12 cellular contexts compared by ENCODE assay signal in genomic region chr3:71510485-71510884, GRCh38.
A peak's percentile ranks its signal among the peaks of the same experiment; 100 is the strongest.
DNase-seq lines count a peak whose midpoint lies in the region; ATAC-seq and TF ChIP-seq lines count a peak whose summit lies in the region.
"Had no signal": no experiment of that assay in that cellular context is flagged by ENCODE, and none has a peak within 500 bp of the region (broad histone marks: within the 10 kb centered on the region; RNA-seq: fewer than 3 reads in every experiment).

No MANE protein-coding gene starts in this region.

- H3K9me3 ChIP-seq in mammary epithelial cell (replicated peaks; ENCODE audit: insufficient read depth, low read length) (no peaks in the 10 kb centered on the region), SK-N-SH (no peaks in the 10 kb centered on the region), aorta (ENCODE audit: control insufficient read depth, low read length) (no peaks in the 10 kb centered on the region), tibial nerve (no peaks in the 10 kb centered on the region)
- H3K9me3 ChIP-seq: HAP-1 had no signal

- no peaks in the 10 kb centered on the region for H4K20me1 ChIP-seq in mammary epithelial cell (ENCODE audit: insufficient read depth, low read length)
- H4K20me1 ChIP-seq in SK-N-SH (ENCODE audit: insufficient read depth): no peaks in the 10 kb centered on the region

- peak; percentile 30; the same call in 1 of the 2 replicates for TF ChIP-seq RAD21 in SK-N-SH (IDR thresholded peaks at IDR 0.05; ENCODE audit: low read length)

- H3K79me2 ChIP-seq in mammary epithelial cell (ENCODE audit: insufficient read depth, low read length): peaks cover 13% of the 10 kb centered on the region
- H3K79me2 ChIP-seq in SK-N-SH (ENCODE audit: insufficient read depth): peaks cover 87% of the 10 kb centered on the region

- H2AFZ ChIP-seq in mammary epithelial cell (ENCODE audit: low read depth, low read length): no peak overlapping the region
- H2AFZ ChIP-seq in SK-N-SH (ENCODE audit: low read depth): no peak overlapping the region

- H3K4me3 Mint-ChIP-seq in MCF 10A (ENCODE audit: unreplicated experiment): no peak overlapping the region

- in situ Hi-C loops in mammary epithelial cell (cut with MboI; ENCODE audit: low sequenced_read_pairs in 2 of 2): no loop called here

- TF ChIP-seq EP300 in SK-N-SH (IDR thresholded peaks at IDR 0.05; ENCODE audit: borderline replicate concordance in 1 of 2, low read depth in 1 of 2, low read length in 1 of 2) (no peak), tibial nerve (IDR thresholded peaks at IDR 0.05) (no peak)

- DNase-seq in MCF 10A (ENCODE audit: unreplicated experiment) (no peak), mammary epithelial cell (no peak), SK-N-SH (no peak), fibroblast of the conjunctiva (ENCODE audit: low read depth) (peak; percentile 8), aorta (peak in 1 of 2 donors; percentile 52), amygdala (lab: John Stamatoyannopoulos, UW) (no peak), NCI-H69 (lab: John Stamatoyannopoulos, UW) (no peak), tibial nerve (ENCODE audit: low spot score in 2 of 2) (no peak)
- DNase-seq: activated CD8-positive, alpha-beta memory T cell treated with anti-CD3 and anti-CD28 coated beads for 24 hours had no signal

- H3K4me3 ChIP-seq in mammary epithelial cell (replicated peaks in 1 of 3; ENCODE audit: insufficient read depth in 1 of 3, low read depth in 2 of 3, low read length in 3 of 3) (no peak overlapping the region), SK-N-SH (ENCODE audit: low read depth in 2 of 2, low read length in 1 of 2) (peak overlapping the region in 1 of 2 experiments; percentile 10; a peak in 1 of 4 replicates), aorta (ENCODE audit: low read length in 2 of 2) (no peak overlapping the region), tibial nerve (no peak overlapping the region)
- H3K4me3 ChIP-seq: HAP-1 had no signal

- H3F3A ChIP-seq in SK-N-SH (replicated peaks; ENCODE audit: insufficient read depth): peaks cover 44% of the 10 kb centered on the region

- H3K27me3 ChIP-seq in mammary epithelial cell (ENCODE audit: insufficient read depth, low read length) (no peaks in the 10 kb centered on the region), SK-N-SH (ENCODE audit: insufficient read depth) (no peaks in the 10 kb centered on the region), aorta (ENCODE audit: control insufficient read depth in 1 of 2, insufficient read depth in 2 of 2, low read length in 1 of 2) (no peaks in the 10 kb centered on the region), tibial nerve (no peaks in the 10 kb centered on the region)

- TF ChIP-seq CTCF in MCF 10A (IDR thresholded peaks at IDR 0.05; ENCODE audit: unreplicated experiment): no peak
- TF ChIP-seq CTCF in mammary epithelial cell (conservative IDR thresholded peaks at IDR 0.05 in 1 of 2, IDR thresholded peaks at IDR 0.05 in 1 of 2; ENCODE audit: extremely low read depth in 1 of 2, insufficient read depth in 1 of 2, low read depth in 1 of 2, low read length in 2 of 2): no peak
- TF ChIP-seq CTCF in SK-N-SH (IDR thresholded peaks at IDR 0.05): peak; percentile 53
- no peak for TF ChIP-seq CTCF in tibial nerve (IDR thresholded peaks at IDR 0.05)

- POLR2A ChIA-PET in MCF 10A (lab: Yijun Ruan, JAX): interaction anchor here (0.6 to 3.6 kb wide), 3 partner anchors 14 to 73 kb away, joined by 3 to 18 read pairs (median 3); partner anchors contain the start of gene FOXP1
- POLR2A ChIA-PET in SK-N-SH (lab: Yijun Ruan, JAX): no interaction called here

- H3K4me1 Mint-ChIP-seq in MCF 10A (ENCODE audit: insufficient read depth, unreplicated experiment): peaks cover 28% of the 10 kb centered on the region

- H3K9me2 ChIP-seq in SK-N-SH: no peaks in the 10 kb centered on the region

- H3K27ac Mint-ChIP-seq in MCF 10A (ENCODE audit: low read depth, unreplicated experiment): peak overlapping the region; percentile 40

- H3K9me3 Mint-ChIP-seq in MCF 10A (ENCODE audit: unreplicated experiment): no peaks in the 10 kb centered on the region

- H3K36me3 Mint-ChIP-seq in MCF 10A (ENCODE audit: insufficient read depth, unreplicated experiment): peaks cover 8% of the 10 kb centered on the region

- CTCF ChIA-PET in MCF 10A (lab: Yijun Ruan, JAX): interaction anchor here (0.7 to 1.2 kb wide), 2 partner anchors 87 to 636 kb away, joined by 3 read pairs; no protein-coding TSS in a partner anchor
- CTCF ChIA-PET in mammary epithelial cell (lab: Charles Lee; ENCODE audit: low non-redundant PET): no interaction called here
- CTCF ChIA-PET in SK-N-SH (lab: Yijun Ruan, JAX): interaction anchor here (0.6 kb wide), 1 partner anchor 459 kb away, joined by 3 read pairs; no protein-coding TSS in a partner anchor

- H3K9ac ChIP-seq in mammary epithelial cell (ENCODE audit: insufficient read depth, low read length): no peak overlapping the region
- peak overlapping the region; percentile 63; the same call in 1 of the 2 replicates for H3K9ac ChIP-seq in SK-N-SH

- WGBS in mammary epithelial cell (ENCODE audit: low coverage, missing lambda C conversion rate): 70% methylated on average over 2 of the region's 2 CpGs
- WGBS in SK-N-SH (ENCODE audit: low lambda C conversion rate): 27% methylated on average over 2 of the region's 2 CpGs
- 3 to 8% methylated on average over 2 of the region's 2 CpGs for WGBS in aorta, 2 donors
- WGBS in tibial nerve, 2 donors: 24 to 29% methylated on average over 2 of the region's 2 CpGs

- BruUV-seq in MCF 10A (replicated peaks; lab: Mats Ljungman, UMichigan) (no TSS peak), mammary epithelial cell (replicated peaks; lab: Mats Ljungman, UMichigan) (no TSS peak)

- H3K27ac ChIP-seq in mammary epithelial cell (ENCODE audit: insufficient read depth, low read depth, low read length) (no peak overlapping the region), SK-N-SH (ENCODE audit: low read depth in 2 of 2, low read length in 1 of 2) (peak overlapping the region; percentile 70 to 92; a peak in 3 of 4 replicates), aorta (ENCODE audit: low read depth in 1 of 2, low read length in 2 of 2) (peak overlapping the region; percentile 26 to 29), tibial nerve (no peak overlapping the region)
- H3K27ac ChIP-seq: C4-2B had no signal

- intact Hi-C loops in MCF 10A (cut with micrococcal nuclease) (no loop called here), mammary epithelial cell (cut with micrococcal nuclease) (loop anchor here (5.0 to 10.0 kb wide), 2 partner anchors 174 to 443 kb away; no protein-coding TSS in a partner anchor), aorta (cut with DNase I) (loop anchor here in 1 of 2 donors (5.0 kb wide), 1 partner anchor 72 kb away; the partner anchor contains the start of gene FOXP1)

- ATAC-seq in aorta (ENCODE audit: low FRiP score): peak; percentile 65
- ATAC-seq: Panc1 had no signal

- H3K27me3 Mint-ChIP-seq in MCF 10A (ENCODE audit: insufficient read depth, unreplicated experiment): no peaks in the 10 kb centered on the region

- TF ChIP-seq POLR2A in tibial nerve (IDR thresholded peaks at IDR 0.05): no peak

- H3K4me1 ChIP-seq in mammary epithelial cell (ENCODE audit: insufficient read depth, low read length) (peaks cover 36% of the 10 kb centered on the region), SK-N-SH (ENCODE audit: control insufficient read depth in 1 of 2, insufficient read depth in 2 of 2, low read depth in 1 of 2, low read length in 1 of 2) (peaks cover 9 to 39% of the 10 kb centered on the region in 2 experiments; a peak in 3 of 4 replicates), aorta (ENCODE audit: control insufficient read depth in 1 of 2, insufficient read depth in 2 of 2, low read length in 2 of 2) (peaks cover 0 to 5% of the 10 kb centered on the region in 2 donors), tibial nerve (peaks cover 0 to 18% (median 4%) of the 10 kb centered on the region in 4 donors)

- dilution Hi-C loops in mammary epithelial cell (cut with HindIII; ENCODE audit: low sequenced_read_pairs): no loop called here

- no peaks in the 10 kb centered on the region for H3K36me3 ChIP-seq in mammary epithelial cell (ENCODE audit: insufficient read depth, low read length)
- no peaks in the 10 kb centered on the region for H3K36me3 ChIP-seq in SK-N-SH (replicated peaks in 1 of 2; ENCODE audit: control insufficient read depth in 1 of 2, insufficient read depth in 2 of 2, low read length in 1 of 2)
- no peaks in the 10 kb centered on the region for H3K36me3 ChIP-seq in aorta (ENCODE audit: control insufficient read depth in 1 of 2, insufficient read depth in 2 of 2, low read length in 1 of 2)
- no peaks in the 10 kb centered on the region for H3K36me3 ChIP-seq in tibial nerve
- H3K36me3 ChIP-seq: HAP-1 had no signal

- H3K4me2 ChIP-seq in mammary epithelial cell (ENCODE audit: insufficient read depth, low read depth, low read length) (no peak overlapping the region), SK-N-SH (peak overlapping the region; percentile 21)

TF ChIP-seq in SK-N-SH, 30 proteins besides CTCF, POLR2A, EP300 and RAD21 (continues in another document):
- TF ChIP-seq REST (IDR thresholded peaks at IDR 0.05; ENCODE audit: low read depth, low read length): peak; percentile 85
- no peak for TF ChIP-seq CHD2 (IDR thresholded peaks at IDR 0.05; ENCODE audit: low read length, partially characterized antibody)
- TF ChIP-seq JUND (IDR thresholded peaks at IDR 0.05): no peak
- TF ChIP-seq POLR2AphosphoS5 (IDR thresholded peaks at IDR 0.05; ENCODE audit: low read depth, low read length): no peak
- peak; percentile 20; the same call in 1 of the 2 replicates for TF ChIP-seq SMC3 (IDR thresholded peaks at IDR 0.05; ENCODE audit: low read depth, low read length)

Comparison
In these comparisons a context has a peak if more than half of its experiments do, and no peak if none do; other contexts are left out.
1. H3K27ac ChIP-seq: peak in SK-N-SH (2 of 2) and aorta (2 of 2); none in mammary epithelial cell (single experiment) and tibial nerve (0 of 4).